ENCODE assay signal across 11 cellular contexts in the genomic region with DNA sequence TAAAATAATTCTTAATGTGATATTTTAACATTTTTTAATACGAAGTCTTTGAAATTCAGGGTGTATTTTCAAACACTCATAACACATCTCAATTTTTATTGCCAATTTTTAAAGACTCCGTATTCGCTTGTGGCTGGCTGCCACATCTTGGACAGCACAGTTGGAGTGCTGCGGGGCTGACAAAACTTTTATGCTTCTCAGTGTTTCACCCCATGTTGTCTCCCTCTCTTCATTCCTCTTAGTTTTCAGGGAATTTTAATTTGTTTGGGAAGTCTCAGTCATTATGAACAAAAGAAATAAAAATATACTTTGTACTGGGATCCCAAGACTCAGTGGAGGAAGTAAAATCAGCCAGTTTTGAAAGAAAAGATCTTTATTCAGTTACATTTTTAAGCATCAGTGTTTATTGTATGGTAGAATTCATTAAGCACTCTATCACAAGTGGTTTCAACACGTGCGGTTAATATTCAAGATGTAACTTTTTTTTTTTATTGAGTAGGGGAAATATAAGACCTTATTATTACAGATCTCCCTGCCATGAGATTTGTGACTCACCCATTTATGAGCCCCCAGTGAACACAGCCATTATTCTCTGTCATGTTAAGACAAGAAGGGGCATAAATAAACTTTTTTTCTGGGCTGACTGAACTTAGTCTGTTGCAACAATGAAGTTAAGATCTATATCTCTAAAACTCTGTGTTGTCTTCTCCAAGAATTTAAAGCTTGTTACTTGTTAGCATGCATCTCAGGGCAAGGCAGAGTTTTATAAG. TPM values are rescaled to one million over a fixed set of nuclear protein-coding genes. Genes with fewer than 3 reads are reported as not detected.
DNase-seq lines count a peak whose midpoint lies in the region; ATAC-seq and TF ChIP-seq lines count a peak whose summit lies in the region.
"Had no signal": no experiment of that assay in that cellular context is flagged by ENCODE, and none has a peak within 500 bp of the region (broad histone marks: within the 10 kb centered on the region; RNA-seq: fewer than 3 reads in every experiment).

No MANE protein-coding gene starts in this region.

- no peaks in the 10 kb centered on the region for H3K36me3 ChIP-seq in right atrium auricular region

- peaks cover 0 to 38% of the 10 kb centered on the region in 2 donors for H3K4me1 ChIP-seq in right atrium auricular region

- TF ChIP-seq CTCF in right atrium auricular region (IDR thresholded peaks at IDR 0.05) = no peak
- TF ChIP-seq CTCF in nephron progenitor cell (IDR thresholded peaks at IDR 0.05) = no peak

- no peaks in the 10 kb centered on the region for H3K9me3 Mint-ChIP-seq in effector memory CD8-positive, alpha-beta T cell
- H3K9me3 Mint-ChIP-seq in nephron progenitor cell = peaks cover 4% of the 10 kb centered on the region
- H3K9me3 Mint-ChIP-seq: T-helper 2 cell treated with Interferon-gamma antibody and Interleukin-4, amounts not matched to agents 5 μg/mL and 100 μg/mL, for 36 hours had no signal

- ATAC-seq in Right ventricle myocardium superior (ENCODE audit: poor library complexity) = peak; percentile 54
- peak; percentile 79 for ATAC-seq in effector memory CD8-positive, alpha-beta T cell (replicated peaks)

- peak overlapping the region in 1 of 2 donors; percentile 18 for H3K4me3 Mint-ChIP-seq in effector memory CD8-positive, alpha-beta T cell
- H3K4me3 Mint-ChIP-seq in nephron progenitor cell = no peak overlapping the region
- H3K4me3 Mint-ChIP-seq: T-helper 2 cell treated with Interferon-gamma antibody and Interleukin-4, amounts not matched to agents 5 μg/mL and 100 μg/mL, for 36 hours had no signal

- DNase-seq in Right ventricle myocardium superior = peak; percentile 60
- no peak for DNase-seq in right atrium auricular region (ENCODE audit: low spot score)
- DNase-seq in effector memory CD8-positive, alpha-beta T cell = no peak
- DNase-seq in nephron progenitor cell = no peak
- DNase-seq in GDM1 (lab: John Stamatoyannopoulos, UW) = no peak
- DNase-seq in NCI-H1048 (lab: John Stamatoyannopoulos, UW) = no peak
- DNase-seq in CD1c-positive myeloid dendritic cell (ENCODE audit: extremely low spot score) = no peak
- no peak for DNase-seq in activated CD4-positive, alpha-beta T cell treated with anti-CD3 and anti-CD28 coated beads for 4 hours
- DNase-seq: stimulated activated CD4-positive, alpha-beta T cell treated with anti-CD3 and anti-CD28 coated beads, Interleukin-4, amount 100 ng/mL, for 4 hours had no signal

- no peaks in the 10 kb centered on the region for H3K27me3 ChIP-seq in right atrium auricular region

- intact Hi-C loops in Right ventricle myocardium superior (cut with DNase I) = no loop called here

- H3K4me1 Mint-ChIP-seq in effector memory CD8-positive, alpha-beta T cell (ENCODE audit: low read depth in 2 of 2) = peaks cover 60 to 73% of the 10 kb centered on the region in 2 donors
- peaks cover 39% of the 10 kb centered on the region for H3K4me1 Mint-ChIP-seq in nephron progenitor cell

- no peaks in the 10 kb centered on the region for H3K9me3 ChIP-seq in right atrium auricular region

- peak overlapping the region in 1 of 2 donors; percentile 19 for H3K27ac ChIP-seq in right atrium auricular region

- peak overlapping the region; percentile 16 to 22 for H3K27ac Mint-ChIP-seq in effector memory CD8-positive, alpha-beta T cell
- peak overlapping the region; percentile 21 for H3K27ac Mint-ChIP-seq in nephron progenitor cell
- H3K27ac Mint-ChIP-seq: T-helper 2 cell treated with Interferon-gamma antibody and Interleukin-4, amounts not matched to agents 5 μg/mL and 100 μg/mL, for 36 hours had no signal

- no peak overlapping the region for H3K4me3 ChIP-seq in right atrium auricular region

- no peaks in the 10 kb centered on the region for H3K27me3 Mint-ChIP-seq in effector memory CD8-positive, alpha-beta T cell
- no peaks in the 10 kb centered on the region for H3K27me3 Mint-ChIP-seq in nephron progenitor cell (ENCODE audit: low read depth, poor library complexity)

- peaks cover 9% of the 10 kb centered on the region for H3K36me3 Mint-ChIP-seq in effector memory CD8-positive, alpha-beta T cell (ENCODE audit: insufficient read depth)
- peaks cover 4% of the 10 kb centered on the region for H3K36me3 Mint-ChIP-seq in nephron progenitor cell (ENCODE audit: low read depth)

RNA-seq across cellular contexts. Expression of a gene that starts 26.8 kb away (rescaled TPM):
- total RNA-seq in Right ventricle myocardium superior (117 TPM), right atrium auricular region (10 to 100 TPM; 25.0 to 70.5 TPM)

RNA-seq across cellular contexts. Expression of a gene that starts 55.0 kb away (rescaled TPM):
- total RNA-seq in Right ventricle myocardium superior (not detected), right atrium auricular region (not detected)
- total RNA-seq: astrocyte had no signal
